7 cellular contexts compared by ENCODE assay signal in genomic region chr2:224847961-224848850, GRCh38.
DNase-seq lines count a peak whose midpoint lies in the region; TF ChIP-seq lines count a peak whose summit lies in the region.

No MANE protein-coding gene starts in this region.

- DNase-seq in HEK293T (ENCODE audit: extremely low spot score) (peak; percentile 47), NCI-H510A (lab: John Stamatoyannopoulos, UW) (peak; percentile 25), epithelial cell of proximal tubule (ENCODE audit: low read depth) (peak; percentile 38), retinal pigment epithelial cell (ENCODE audit: low read depth) (peak; percentile 99), inferior parietal cortex (ENCODE audit: extremely low spot score) (no peak), AML-193 (lab: John Stamatoyannopoulos, UW) (no peak)
- DNase-seq in T-helper 2 cell treated with Interferon-gamma antibody and Interleukin-4, amounts not matched to agents 5 μg/mL and 100 μg/mL, for 36 hours (ENCODE audit: low spot score) = no peak

- H3K4me3 ChIP-seq in epithelial cell of proximal tubule (ENCODE audit: low read depth, low read length) = no peak overlapping the region
- no peak overlapping the region for H3K4me3 ChIP-seq in retinal pigment epithelial cell (ENCODE audit: low read length)

- POLR2A ChIA-PET in HEK293T (lab: Yijun Ruan, JAX) = no interaction called here

- TF ChIP-seq CTCF in epithelial cell of proximal tubule (conservative IDR thresholded peaks at IDR 0.05; ENCODE audit: low read depth, low read length) = no peak
- no peak for TF ChIP-seq CTCF in retinal pigment epithelial cell (conservative IDR thresholded peaks at IDR 0.05; ENCODE audit: low read depth, low read length)

- no peaks in the 10 kb centered on the region for H3K27me3 Mint-ChIP-seq in T-helper 2 cell treated with Interferon-gamma antibody and Interleukin-4, amounts not matched to agents 5 μg/mL and 100 μg/mL, for 36 hours (ENCODE audit: low read depth)

- peaks cover 6% of the 10 kb centered on the region for H3K4me1 Mint-ChIP-seq in T-helper 2 cell treated with Interferon-gamma antibody and Interleukin-4, amounts not matched to agents 5 μg/mL and 100 μg/mL, for 36 hours (ENCODE audit: low read depth)

- H3K4me3 Mint-ChIP-seq in T-helper 2 cell treated with Interferon-gamma antibody and Interleukin-4, amounts not matched to agents 5 μg/mL and 100 μg/mL, for 36 hours = no peak overlapping the region

- CTCF ChIA-PET in HEK293T (lab: Yijun Ruan, JAX) = interaction anchor here (1.5 kb wide), 1 partner anchor 9 kb away, joined by 3 read pairs; no protein-coding TSS in a partner anchor

- no peak overlapping the region for H3K27ac Mint-ChIP-seq in T-helper 2 cell treated with Interferon-gamma antibody and Interleukin-4, amounts not matched to agents 5 μg/mL and 100 μg/mL, for 36 hours

- peaks cover 78% of the 10 kb centered on the region for H3K36me3 Mint-ChIP-seq in T-helper 2 cell treated with Interferon-gamma antibody and Interleukin-4, amounts not matched to agents 5 μg/mL and 100 μg/mL, for 36 hours (ENCODE audit: low read depth)

- no peaks in the 10 kb centered on the region for H3K9me3 Mint-ChIP-seq in T-helper 2 cell treated with Interferon-gamma antibody and Interleukin-4, amounts not matched to agents 5 μg/mL and 100 μg/mL, for 36 hours

TF ChIP-seq in HEK293T, 16 proteins besides CTCF, POLR2A, EP300 and RAD21:
- TF ChIP-seq L3MBTL2 (conservative IDR thresholded peaks at IDR 0.05) (no peak), ZNF384 (IDR thresholded peaks at IDR 0.05) (no peak), TARDBP (IDR thresholded peaks at IDR 0.05) (no peak), FOXK2 (IDR thresholded peaks at IDR 0.05) (no peak), CTBP1 (IDR thresholded peaks at IDR 0.05; ENCODE audit: borderline replicate concordance) (peak; percentile 59; the same call in 1 of the 2 replicates), FOXM1 (IDR thresholded peaks at IDR 0.05; ENCODE audit: borderline replicate concordance) (no peak)
- TF ChIP-seq, protein P1, sequence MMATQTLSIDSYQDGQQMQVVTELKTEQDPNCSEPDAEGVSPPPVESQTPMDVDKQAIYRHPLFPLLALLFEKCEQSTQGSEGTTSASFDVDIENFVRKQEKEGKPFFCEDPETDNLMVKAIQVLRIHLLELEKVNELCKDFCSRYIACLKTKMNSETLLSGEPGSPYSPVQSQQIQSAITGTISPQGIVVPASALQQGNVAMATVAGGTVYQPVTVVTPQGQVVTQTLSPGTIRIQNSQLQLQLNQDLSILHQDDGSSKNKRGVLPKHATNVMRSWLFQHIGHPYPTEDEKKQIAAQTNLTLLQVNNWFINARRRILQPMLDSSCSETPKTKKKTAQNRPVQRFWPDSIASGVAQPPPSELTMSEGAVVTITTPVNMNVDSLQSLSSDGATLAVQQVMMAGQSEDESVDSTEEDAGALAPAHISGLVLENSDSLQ (IDR thresholded peaks at IDR 0.05) = peak; percentile 83

Comparison
In these comparisons a context has a peak if more than half of its experiments do, and no peak if none do; other contexts are left out.
1. DNase-seq: peak in HEK293T (single experiment), NCI-H510A (single experiment), epithelial cell of proximal tubule (single experiment) and retinal pigment epithelial cell (single experiment); none in T-helper 2 cell treated with Interferon-gamma antibody and Interleukin-4, amounts not matched to agents 5 μg/mL and 100 μg/mL, for 36 hours (single experiment), inferior parietal cortex (single experiment) and AML-193 (0 of 2).